ENCODE assay signal across 8 cellular contexts in genomic region chr1:148951336-148952227, GRCh38.
DNase-seq lines count a peak whose midpoint lies in the region; ATAC-seq, FAIRE-seq and TF ChIP-seq lines count a peak whose summit lies in the region.
"Not testable (repeated sequence)": the region's sequence is repeated elsewhere in the genome, so short reads cannot be mapped to it uniquely, and the experiment has no call there.

No MANE protein-coding gene starts in this region.

- not testable (repeated sequence) for H3K27me3 ChIP-seq in right atrium auricular region, thyroid gland

- not testable (repeated sequence) for H3K4me1 ChIP-seq in right atrium auricular region, thyroid gland

- FAIRE-seq in GM12891 (lab: Jason Lieb, UNC), result peak; percentile 94

- not testable (repeated sequence) for TF ChIP-seq POLR2A in GM12891 (IDR thresholded peaks at IDR 0.05; ENCODE audit: low read depth, low read length)
- peak in 1 of 2 donors; percentile 78 for TF ChIP-seq POLR2A in thyroid gland (IDR thresholded peaks at IDR 0.05)

- H3K36me3 ChIP-seq in right atrium auricular region, thyroid gland: not testable (repeated sequence)

- intact Hi-C loops in posterior cingulate gyrus (cut with DNase I); thyroid gland (cut with DNase I): not testable (repeated sequence)

- TF ChIP-seq CTCF in right atrium auricular region (IDR thresholded peaks at IDR 0.05) (peak in 1 of 2 donors; percentile 21), thyroid gland (IDR thresholded peaks at IDR 0.05) (peak in 1 of 6 experiments; percentile 34)

- H3K27ac ChIP-seq in right atrium auricular region, result peak overlapping the region; percentile 55 to 66
- H3K27ac ChIP-seq in thyroid gland, result peak overlapping the region; percentile 67 to 71 (median 68)

- peak; percentile 72 for ATAC-seq in HG02885 (IDR thresholded peaks at IDR 0.05; ENCODE audit: poor library complexity, unreplicated experiment)

- H3K4me3 ChIP-seq in right atrium auricular region, result peak overlapping the region; percentile 47 to 54
- peak overlapping the region in 1 of 3 donors; percentile 44 for H3K4me3 ChIP-seq in thyroid gland (replicated peaks in 1 of 3)

- not testable (repeated sequence) for DNase-seq in GM12891 (ENCODE audit: insufficient read length, low spot score)
- DNase-seq in NCI-H146 treated with DMSO at 0.1 percent for 48 hours (lab: John Stamatoyannopoulos, UW; ENCODE audit: unreplicated experiment), result peak; percentile 34
- peak; percentile 19 to 86 (median 60) for DNase-seq in T-helper 2 cell
- peak; percentile 84 for DNase-seq in amniotic epithelial cell (ENCODE audit: low read depth)
- DNase-seq in right atrium auricular region (ENCODE audit: low spot score), result peak; percentile 75
- peak; percentile 43 to 94 (median 62) for DNase-seq in posterior cingulate gyrus
- DNase-seq in thyroid gland, result peak; percentile 86 to 87

- H3K9me3 ChIP-seq in right atrium auricular region, thyroid gland: not testable (repeated sequence)

- WGBS in thyroid gland, 2 donors, result 7% methylated on average over 11 of the region's 44 CpGs
